8 cellular contexts compared by ENCODE assay signal in genomic region chr2:74441690-74442482, GRCh38. TPM values are rescaled to one million over a fixed set of nuclear protein-coding genes. Genes with fewer than 3 reads are reported as not detected.
DNase-seq lines count a peak whose midpoint lies in the region; ATAC-seq, FAIRE-seq and TF ChIP-seq lines count a peak whose summit lies in the region.

Gene RTKN (minus strand): TSS chr2:74441937. CDS start chr2:74441816, 121 bp downstream.

- CTCF ChIA-PET in A673 (lab: Charles Lee): no interaction called here

- peaks cover 36% of the 10 kb centered on the region for H3K4me1 Mint-ChIP-seq in brain

- no peaks in the 10 kb centered on the region for H3K27me3 ChIP-seq in A673 (replicated peaks; ENCODE audit: insufficient read depth, low read depth, low read length, poor library complexity)

- H3K36me3 ChIP-seq in A673 (ENCODE audit: insufficient read depth, low read length, poor library complexity, severe bottlenecking): no peaks in the 10 kb centered on the region

- no peaks in the 10 kb centered on the region for H3K9me3 ChIP-seq in A673 (ENCODE audit: low read depth, low read length, poor library complexity, severe bottlenecking)

- peaks cover 71% of the 10 kb centered on the region for H3K27me3 Mint-ChIP-seq in brain

- TF ChIP-seq CTCF in A673 (conservative IDR thresholded peaks at IDR 0.05; ENCODE audit: low read depth, low read length) (no peak), brain (conservative IDR thresholded peaks at IDR 0.05) (no peak)

- H3K9me3 Mint-ChIP-seq in brain: peaks cover 0 to 7% (median 0%) of the 10 kb centered on the region in 5 experiments

- DNase-seq in A673 (ENCODE audit: low spot score) (no peak), NCI-H510A treated with DMSO at 0.1 percent for 48 hours (lab: John Stamatoyannopoulos, UW) (peak; percentile 83), NCI-H1092 treated with DMSO at 0.1 percent for 48 hours (lab: John Stamatoyannopoulos, UW) (no peak), SKM-1 (lab: John Stamatoyannopoulos, UW; ENCODE audit: unreplicated experiment) (no peak)
- DNase-seq in stimulated activated CD8-positive, alpha-beta memory T cell treated with anti-CD3 and anti-CD28 coated beads, Interleukin-4, amount 100 ng/mL, for 48 hours: peak; percentile 55

- H3K27ac Mint-ChIP-seq in brain: peak within 1 kb of the TSS in 3 of 5 experiments; percentile 95 to 99 (median 98)

- BruUV-seq in A673 (replicated peaks; lab: Mats Ljungman, UMichigan): no TSS peak

- peak within 1 kb of the TSS; percentile 80 for H3K27ac ChIP-seq in A673 (ENCODE audit: low read depth, low read length, poor library complexity, severe bottlenecking)

- POLR2A ChIA-PET in A673 (lab: Charles Lee; ENCODE audit: low non-redundant PET): no interaction called here

- H3K4me3 Mint-ChIP-seq in brain: peak within 1 kb of the TSS; percentile 45 to 90 (median 86)

- peaks cover 47% of the 10 kb centered on the region for H3K4me1 ChIP-seq in A673 (ENCODE audit: insufficient read depth, low read length, poor library complexity, severe bottlenecking)

- H3K4me3 ChIP-seq in A673 (ENCODE audit: low read depth, low read length, poor library complexity, severe bottlenecking): peak within 1 kb of the TSS; percentile 65

- peak; percentile 49 for ATAC-seq in GM18909 (IDR thresholded peaks at IDR 0.05; ENCODE audit: poor library complexity, unreplicated experiment)

- intact Hi-C loops in A673 (cut with micrococcal nuclease; ENCODE audit: unreplicated experiment): no loop called here

- FAIRE-seq in islet of Langerhans (lab: Jason Lieb, UNC): peak; percentile 82

- H3K36me3 Mint-ChIP-seq in brain: no peaks in the 10 kb centered on the region

RNA-seq across cellular contexts. Expression of gene RTKN, which starts in this region (rescaled TPM):
- 27.0 and 29.6 TPM in 2 replicates for total RNA-seq in A673 (2021)
- 58.0 TPM for polyA plus RNA-seq in brain (ENCODE audit: insufficient read depth, low read depth, low replicate concordance)

Comparison
In these comparisons a context has a peak if more than half of its experiments do, and no peak if none do; other contexts are left out.
1. DNase-seq: peak in NCI-H510A treated with DMSO at 0.1 percent for 48 hours (single experiment) and stimulated activated CD8-positive, alpha-beta memory T cell treated with anti-CD3 and anti-CD28 coated beads, Interleukin-4, amount 100 ng/mL, for 48 hours (single experiment); none in A673 (single experiment), NCI-H1092 treated with DMSO at 0.1 percent for 48 hours (single experiment) and SKM-1 (single experiment).